1 cellular context compared by ENCODE assay signal in the genomic region with DNA sequence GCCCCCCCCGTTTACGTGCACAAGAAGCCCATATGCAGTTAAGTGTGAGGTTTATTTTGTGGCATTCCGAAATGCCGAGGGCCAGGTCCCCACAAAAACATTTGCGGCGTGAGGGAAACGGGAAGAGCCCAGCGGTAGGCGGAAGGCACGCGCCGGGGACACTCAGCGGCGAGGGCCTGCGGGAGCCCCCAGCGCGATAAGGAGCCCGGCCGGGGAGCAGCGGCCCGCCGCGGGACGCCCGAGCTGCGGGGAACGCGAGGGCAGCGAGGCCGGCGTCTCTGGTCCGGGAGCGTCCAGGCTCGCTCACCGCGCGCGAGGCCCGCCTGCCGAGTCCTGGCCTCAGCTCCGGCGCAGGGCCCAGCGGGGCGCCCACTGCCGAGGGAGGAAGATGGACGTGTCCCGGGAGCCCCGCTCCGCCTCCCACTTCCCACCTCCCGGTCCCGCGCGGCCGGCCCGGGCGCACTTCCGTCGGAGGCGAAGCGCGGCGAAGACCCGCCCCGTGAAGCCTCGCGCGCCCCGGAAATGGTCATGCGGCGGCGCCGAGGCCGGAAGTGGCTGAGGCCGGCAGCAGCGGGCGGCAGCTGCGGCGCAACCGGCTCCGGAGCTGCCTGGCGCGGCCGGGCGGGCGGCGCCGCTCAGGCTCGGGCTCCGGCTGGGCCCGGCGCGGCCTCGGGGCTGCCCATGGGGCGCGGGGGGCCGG.
TF ChIP-seq lines count a peak whose summit lies in the region.

A gene with protein sequence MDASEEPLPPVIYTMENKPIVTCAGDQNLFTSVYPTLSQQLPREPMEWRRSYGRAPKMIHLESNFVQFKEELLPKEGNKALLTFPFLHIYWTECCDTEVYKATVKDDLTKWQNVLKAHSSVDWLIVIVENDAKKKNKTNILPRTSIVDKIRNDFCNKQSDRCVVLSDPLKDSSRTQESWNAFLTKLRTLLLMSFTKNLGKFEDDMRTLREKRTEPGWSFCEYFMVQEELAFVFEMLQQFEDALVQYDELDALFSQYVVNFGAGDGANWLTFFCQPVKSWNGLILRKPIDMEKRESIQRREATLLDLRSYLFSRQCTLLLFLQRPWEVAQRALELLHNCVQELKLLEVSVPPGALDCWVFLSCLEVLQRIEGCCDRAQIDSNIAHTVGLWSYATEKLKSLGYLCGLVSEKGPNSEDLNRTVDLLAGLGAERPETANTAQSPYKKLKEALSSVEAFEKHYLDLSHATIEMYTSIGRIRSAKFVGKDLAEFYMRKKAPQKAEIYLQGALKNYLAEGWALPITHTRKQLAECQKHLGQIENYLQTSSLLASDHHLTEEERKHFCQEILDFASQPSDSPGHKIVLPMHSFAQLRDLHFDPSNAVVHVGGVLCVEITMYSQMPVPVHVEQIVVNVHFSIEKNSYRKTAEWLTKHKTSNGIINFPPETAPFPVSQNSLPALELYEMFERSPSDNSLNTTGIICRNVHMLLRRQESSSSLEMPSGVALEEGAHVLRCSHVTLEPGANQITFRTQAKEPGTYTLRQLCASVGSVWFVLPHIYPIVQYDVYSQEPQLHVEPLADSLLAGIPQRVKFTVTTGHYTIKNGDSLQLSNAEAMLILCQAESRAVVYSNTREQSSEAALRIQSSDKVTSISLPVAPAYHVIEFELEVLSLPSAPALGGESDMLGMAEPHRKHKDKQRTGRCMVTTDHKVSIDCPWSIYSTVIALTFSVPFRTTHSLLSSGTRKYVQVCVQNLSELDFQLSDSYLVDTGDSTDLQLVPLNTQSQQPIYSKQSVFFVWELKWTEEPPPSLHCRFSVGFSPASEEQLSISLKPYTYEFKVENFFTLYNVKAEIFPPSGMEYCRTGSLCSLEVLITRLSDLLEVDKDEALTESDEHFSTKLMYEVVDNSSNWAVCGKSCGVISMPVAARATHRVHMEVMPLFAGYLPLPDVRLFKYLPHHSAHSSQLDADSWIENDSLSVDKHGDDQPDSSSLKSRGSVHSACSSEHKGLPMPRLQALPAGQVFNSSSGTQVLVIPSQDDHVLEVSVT (plus strand): TSS at position 536 of the 700 bp plus-strand sequence. CDS start 185 bp downstream, outside the sequence.

TF ChIP-seq in HepG2, 621 proteins besides CTCF, POLR2A, EP300 and RAD21 (continued from another document and continues in another):
- TF ChIP-seq, protein P1, sequence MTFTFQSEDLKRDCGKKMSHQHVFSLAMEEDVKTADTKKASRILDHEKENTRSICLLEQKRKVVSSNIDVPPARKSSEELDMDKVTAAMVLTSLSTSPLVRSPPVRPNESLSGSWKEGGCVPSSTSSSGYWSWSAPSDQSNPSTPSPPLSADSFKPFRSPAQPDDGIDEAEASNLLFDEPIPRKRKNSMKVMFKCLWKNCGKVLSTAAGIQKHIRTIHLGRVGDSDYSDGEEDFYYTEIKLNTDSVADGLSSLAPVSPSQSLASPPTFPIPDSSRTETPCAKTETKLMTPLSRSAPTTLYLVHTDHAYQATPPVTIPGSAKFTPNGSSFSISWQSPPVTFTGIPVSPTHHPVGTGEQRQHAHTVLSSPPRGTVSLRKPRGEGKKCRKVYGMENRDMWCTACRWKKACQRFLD (CRISPR knock-in tag; IDR thresholded peaks at IDR 0.05; ENCODE audit: borderline replicate concordance): no peak
- TF ChIP-seq SSRP1 (CRISPR knock-in tag; IDR thresholded peaks at IDR 0.05) (no peak), ARID2 (CRISPR knock-in tag; IDR thresholded peaks at IDR 0.05; ENCODE audit: borderline replicate concordance) (no peak), FOXA1 (IDR thresholded peaks at IDR 0.05) (no peak), FOXA1 (CRISPR knock-in tag; IDR thresholded peaks at IDR 0.05) (0 out of 2 replicates have a peak, but pooled peaks have one; percentile 12), ZNF720 (CRISPR knock-in tag; IDR thresholded peaks at IDR 0.05) (no peak), ZNF737 (CRISPR knock-in tag; IDR thresholded peaks at IDR 0.05; ENCODE audit: borderline replicate concordance) (no peak), EEA1 (CRISPR knock-in tag; IDR thresholded peaks at IDR 0.05; ENCODE audit: borderline replicate concordance) (peak; percentile 33; the same call in 1 of the 2 replicates), PAWR (CRISPR knock-in tag; IDR thresholded peaks at IDR 0.05; ENCODE audit: borderline replicate concordance) (no peak), HDAC6 (IDR thresholded peaks at IDR 0.05; ENCODE audit: low read depth, low read length) (no peak), TP53 (CRISPR knock-in tag; conservative IDR thresholded peaks at IDR 0.05) (no peak), CCDC6 (CRISPR knock-in tag; IDR thresholded peaks at IDR 0.05) (peak; percentile 43; the same call in 1 of the 2 replicates), SMARCC2 (IDR thresholded peaks at IDR 0.05) (no peak), CEBPG (CRISPR knock-in tag; IDR thresholded peaks at IDR 0.05) (no peak), ZNF7 (CRISPR knock-in tag; IDR thresholded peaks at IDR 0.05) (no peak), ZNF839 (CRISPR knock-in tag; IDR thresholded peaks at IDR 0.05; ENCODE audit: borderline replicate concordance) (no peak), ZNF670 (CRISPR knock-in tag; IDR thresholded peaks at IDR 0.05; ENCODE audit: borderline replicate concordance) (no peak), RFX5 (IDR thresholded peaks at IDR 0.05; ENCODE audit: low read depth, low read length) (no peak), SP2 (CRISPR knock-in tag; IDR thresholded peaks at IDR 0.05) (peak; percentile 69), PHF21A (CRISPR knock-in tag; IDR thresholded peaks at IDR 0.05) (no peak), ZNF207 (IDR thresholded peaks at IDR 0.05; ENCODE audit: borderline replicate concordance) (no peak), ZNF543 (CRISPR knock-in tag; IDR thresholded peaks at IDR 0.05) (peak; percentile 25; the same call in 1 of the 2 replicates), YEATS4 (CRISPR knock-in tag; IDR thresholded peaks at IDR 0.05; ENCODE audit: borderline replicate concordance) (peak; percentile 89), ZNF44 (CRISPR knock-in tag; IDR thresholded peaks at IDR 0.05) (no peak), ZNF350 (CRISPR knock-in tag; IDR thresholded peaks at IDR 0.05; ENCODE audit: borderline replicate concordance, low read depth) (no peak), EED (CRISPR knock-in tag; IDR thresholded peaks at IDR 0.05) (no peak), ZNF773 (CRISPR knock-in tag; IDR thresholded peaks at IDR 0.05; ENCODE audit: borderline replicate concordance) (no peak), TCF7 (IDR thresholded peaks at IDR 0.05; ENCODE audit: low read depth) (no peak), ZNF251 (CRISPR knock-in tag; IDR thresholded peaks at IDR 0.05) (no peak), ZNF326 (CRISPR knock-in tag; IDR thresholded peaks at IDR 0.05; ENCODE audit: borderline replicate concordance) (no peak), ZBTB1 (CRISPR knock-in tag; IDR thresholded peaks at IDR 0.05; ENCODE audit: borderline replicate concordance) (no peak), STAG1 (CRISPR knock-in tag; IDR thresholded peaks at IDR 0.05) (no peak), ZNF101 (CRISPR knock-in tag; IDR thresholded peaks at IDR 0.05; ENCODE audit: borderline replicate concordance, low read depth) (no peak), XRCC5 (optimal IDR thresholded peaks at IDR 0.05; ENCODE audit: low read length) (peak; percentile 50), ZFP82 (CRISPR knock-in tag; IDR thresholded peaks at IDR 0.05; ENCODE audit: borderline replicate concordance) (no peak), KLF15 (CRISPR knock-in tag; IDR thresholded peaks at IDR 0.05; ENCODE audit: borderline replicate concordance) (no peak), NR2C2 (CRISPR knock-in tag; IDR thresholded peaks at IDR 0.05; ENCODE audit: borderline replicate concordance) (peak; percentile 93)
- TF ChIP-seq, protein P2, sequence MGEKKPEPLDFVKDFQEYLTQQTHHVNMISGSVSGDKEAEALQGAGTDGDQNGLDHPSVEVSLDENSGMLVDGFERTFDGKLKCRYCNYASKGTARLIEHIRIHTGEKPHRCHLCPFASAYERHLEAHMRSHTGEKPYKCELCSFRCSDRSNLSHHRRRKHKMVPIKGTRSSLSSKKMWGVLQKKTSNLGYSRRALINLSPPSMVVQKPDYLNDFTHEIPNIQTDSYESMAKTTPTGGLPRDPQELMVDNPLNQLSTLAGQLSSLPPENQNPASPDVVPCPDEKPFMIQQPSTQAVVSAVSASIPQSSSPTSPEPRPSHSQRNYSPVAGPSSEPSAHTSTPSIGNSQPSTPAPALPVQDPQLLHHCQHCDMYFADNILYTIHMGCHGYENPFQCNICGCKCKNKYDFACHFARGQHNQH (CRISPR knock-in tag; IDR thresholded peaks at IDR 0.05): no peak
- TF ChIP-seq, protein P3, sequence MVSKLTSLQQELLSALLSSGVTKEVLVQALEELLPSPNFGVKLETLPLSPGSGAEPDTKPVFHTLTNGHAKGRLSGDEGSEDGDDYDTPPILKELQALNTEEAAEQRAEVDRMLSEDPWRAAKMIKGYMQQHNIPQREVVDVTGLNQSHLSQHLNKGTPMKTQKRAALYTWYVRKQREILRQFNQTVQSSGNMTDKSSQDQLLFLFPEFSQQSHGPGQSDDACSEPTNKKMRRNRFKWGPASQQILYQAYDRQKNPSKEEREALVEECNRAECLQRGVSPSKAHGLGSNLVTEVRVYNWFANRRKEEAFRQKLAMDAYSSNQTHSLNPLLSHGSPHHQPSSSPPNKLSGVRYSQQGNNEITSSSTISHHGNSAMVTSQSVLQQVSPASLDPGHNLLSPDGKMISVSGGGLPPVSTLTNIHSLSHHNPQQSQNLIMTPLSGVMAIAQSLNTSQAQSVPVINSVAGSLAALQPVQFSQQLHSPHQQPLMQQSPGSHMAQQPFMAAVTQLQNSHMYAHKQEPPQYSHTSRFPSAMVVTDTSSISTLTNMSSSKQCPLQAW (CRISPR knock-in tag; IDR thresholded peaks at IDR 0.05): no peak
- TF ChIP-seq, protein P4, sequence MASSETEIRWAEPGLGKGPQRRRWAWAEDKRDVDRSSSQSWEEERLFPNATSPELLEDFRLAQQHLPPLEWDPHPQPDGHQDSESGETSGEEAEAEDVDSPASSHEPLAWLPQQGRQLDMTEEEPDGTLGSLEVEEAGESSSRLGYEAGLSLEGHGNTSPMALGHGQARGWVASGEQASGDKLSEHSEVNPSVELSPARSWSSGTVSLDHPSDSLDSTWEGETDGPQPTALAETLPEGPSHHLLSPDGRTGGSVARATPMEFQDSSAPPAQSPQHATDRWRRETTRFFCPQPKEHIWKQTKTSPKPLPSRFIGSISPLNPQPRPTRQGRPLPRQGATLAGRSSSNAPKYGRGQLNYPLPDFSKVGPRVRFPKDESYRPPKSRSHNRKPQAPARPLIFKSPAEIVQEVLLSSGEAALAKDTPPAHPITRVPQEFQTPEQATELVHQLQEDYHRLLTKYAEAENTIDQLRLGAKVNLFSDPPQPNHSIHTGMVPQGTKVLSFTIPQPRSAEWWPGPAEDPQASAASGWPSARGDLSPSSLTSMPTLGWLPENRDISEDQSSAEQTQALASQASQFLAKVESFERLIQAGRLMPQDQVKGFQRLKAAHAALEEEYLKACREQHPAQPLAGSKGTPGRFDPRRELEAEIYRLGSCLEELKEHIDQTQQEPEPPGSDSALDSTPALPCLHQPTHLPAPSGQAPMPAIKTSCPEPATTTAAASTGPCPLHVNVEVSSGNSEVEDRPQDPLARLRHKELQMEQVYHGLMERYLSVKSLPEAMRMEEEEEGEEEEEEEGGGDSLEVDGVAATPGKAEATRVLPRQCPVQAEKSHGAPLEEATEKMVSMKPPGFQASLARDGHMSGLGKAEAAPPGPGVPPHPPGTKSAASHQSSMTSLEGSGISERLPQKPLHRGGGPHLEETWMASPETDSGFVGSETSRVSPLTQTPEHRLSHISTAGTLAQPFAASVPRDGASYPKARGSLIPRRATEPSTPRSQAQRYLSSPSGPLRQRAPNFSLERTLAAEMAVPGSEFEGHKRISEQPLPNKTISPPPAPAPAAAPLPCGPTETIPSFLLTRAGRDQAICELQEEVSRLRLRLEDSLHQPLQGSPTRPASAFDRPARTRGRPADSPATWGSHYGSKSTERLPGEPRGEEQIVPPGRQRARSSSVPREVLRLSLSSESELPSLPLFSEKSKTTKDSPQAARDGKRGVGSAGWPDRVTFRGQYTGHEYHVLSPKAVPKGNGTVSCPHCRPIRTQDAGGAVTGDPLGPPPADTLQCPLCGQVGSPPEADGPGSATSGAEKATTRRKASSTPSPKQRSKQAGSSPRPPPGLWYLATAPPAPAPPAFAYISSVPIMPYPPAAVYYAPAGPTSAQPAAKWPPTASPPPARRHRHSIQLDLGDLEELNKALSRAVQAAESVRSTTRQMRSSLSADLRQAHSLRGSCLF (CRISPR knock-in tag; IDR thresholded peaks at IDR 0.05; ENCODE audit: borderline replicate concordance): no peak
- TF ChIP-seq, protein P5, sequence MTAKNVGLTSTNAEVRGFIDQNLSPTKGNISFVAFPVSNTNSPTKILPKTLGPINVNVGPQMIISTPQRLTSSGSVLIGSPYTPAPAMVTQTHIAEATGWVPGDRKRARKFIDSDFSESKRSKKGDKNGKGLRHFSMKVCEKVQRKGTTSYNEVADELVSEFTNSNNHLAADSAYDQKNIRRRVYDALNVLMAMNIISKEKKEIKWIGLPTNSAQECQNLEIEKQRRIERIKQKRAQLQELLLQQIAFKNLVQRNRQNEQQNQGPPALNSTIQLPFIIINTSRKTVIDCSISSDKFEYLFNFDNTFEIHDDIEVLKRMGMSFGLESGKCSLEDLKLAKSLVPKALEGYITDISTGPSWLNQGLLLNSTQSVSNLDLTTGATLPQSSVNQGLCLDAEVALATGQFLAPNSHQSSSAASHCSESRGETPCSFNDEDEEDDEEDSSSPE (CRISPR knock-in tag; IDR thresholded peaks at IDR 0.05): peak; percentile 85
- TF ChIP-seq, protein P6, sequence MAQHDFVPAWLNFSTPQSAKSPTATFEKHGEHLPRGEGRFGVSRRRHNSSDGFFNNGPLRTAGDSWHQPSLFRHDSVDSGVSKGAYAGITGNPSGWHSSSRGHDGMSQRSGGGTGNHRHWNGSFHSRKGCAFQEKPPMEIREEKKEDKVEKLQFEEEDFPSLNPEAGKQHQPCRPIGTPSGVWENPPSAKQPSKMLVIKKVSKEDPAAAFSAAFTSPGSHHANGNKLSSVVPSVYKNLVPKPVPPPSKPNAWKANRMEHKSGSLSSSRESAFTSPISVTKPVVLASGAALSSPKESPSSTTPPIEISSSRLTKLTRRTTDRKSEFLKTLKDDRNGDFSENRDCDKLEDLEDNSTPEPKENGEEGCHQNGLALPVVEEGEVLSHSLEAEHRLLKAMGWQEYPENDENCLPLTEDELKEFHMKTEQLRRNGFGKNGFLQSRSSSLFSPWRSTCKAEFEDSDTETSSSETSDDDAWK (CRISPR knock-in tag; IDR thresholded peaks at IDR 0.05): no peak
- TF ChIP-seq, protein P7, sequence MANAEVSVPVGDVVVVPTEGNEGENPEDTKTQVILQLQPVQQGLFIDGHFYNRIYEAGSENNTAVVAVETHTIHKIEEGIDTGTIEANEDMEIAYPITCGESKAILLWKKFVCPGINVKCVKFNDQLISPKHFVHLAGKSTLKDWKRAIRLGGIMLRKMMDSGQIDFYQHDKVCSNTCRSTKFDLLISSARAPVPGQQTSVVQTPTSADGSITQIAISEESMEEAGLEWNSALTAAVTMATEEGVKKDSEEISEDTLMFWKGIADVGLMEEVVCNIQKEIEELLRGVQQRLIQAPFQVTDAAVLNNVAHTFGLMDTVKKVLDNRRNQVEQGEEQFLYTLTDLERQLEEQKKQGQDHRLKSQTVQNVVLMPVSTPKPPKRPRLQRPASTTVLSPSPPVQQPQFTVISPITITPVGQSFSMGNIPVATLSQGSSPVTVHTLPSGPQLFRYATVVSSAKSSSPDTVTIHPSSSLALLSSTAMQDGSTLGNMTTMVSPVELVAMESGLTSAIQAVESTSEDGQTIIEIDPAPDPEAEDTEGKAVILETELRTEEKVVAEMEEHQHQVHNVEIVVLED (CRISPR knock-in tag; IDR thresholded peaks at IDR 0.05; ENCODE audit: borderline replicate concordance): peak; percentile 55; the same call in 1 of the 2 replicates
